ENCODE assay signal across 1 cellular context in genomic region chr5:15515229-15515628, GRCh38.
TF ChIP-seq lines count a peak whose summit lies in the region.

No MANE protein-coding gene starts in this region.

TF ChIP-seq in H1, 55 proteins besides CTCF, POLR2A, EP300 and RAD21 (continued from another document):
- TF ChIP-seq YY1 (IDR thresholded peaks at IDR 0.05; ENCODE audit: low read depth, low read length) (no peak), TEAD4 (IDR thresholded peaks at IDR 0.05; ENCODE audit: low read depth, low read length) (no peak), PHF8 (conservative IDR thresholded peaks at IDR 0.05; ENCODE audit: low read depth, low read length) (no peak), SIN3A (conservative IDR thresholded peaks at IDR 0.05 in 1 of 2, IDR thresholded peaks at IDR 0.05 in 1 of 2; ENCODE audit: low read depth in 1 of 2, low read length in 2 of 2) (no peak), TBP (IDR thresholded peaks at IDR 0.05; ENCODE audit: low read depth, low read length) (no peak), BCL11A (IDR thresholded peaks at IDR 0.05; ENCODE audit: low read depth in 2 of 2, low read length in 2 of 2) (no peak), TAF7 (optimal IDR thresholded peaks at IDR 0.05; ENCODE audit: borderline replicate concordance, low read depth, low read length) (no peak), GABPA (IDR thresholded peaks at IDR 0.05; ENCODE audit: borderline replicate concordance, insufficient read depth, low read length) (no peak), KDM5A (IDR thresholded peaks at IDR 0.05; ENCODE audit: low read length) (no peak), E2F6 (IDR thresholded peaks at IDR 0.05) (no peak)
